In the genomic region with DNA sequence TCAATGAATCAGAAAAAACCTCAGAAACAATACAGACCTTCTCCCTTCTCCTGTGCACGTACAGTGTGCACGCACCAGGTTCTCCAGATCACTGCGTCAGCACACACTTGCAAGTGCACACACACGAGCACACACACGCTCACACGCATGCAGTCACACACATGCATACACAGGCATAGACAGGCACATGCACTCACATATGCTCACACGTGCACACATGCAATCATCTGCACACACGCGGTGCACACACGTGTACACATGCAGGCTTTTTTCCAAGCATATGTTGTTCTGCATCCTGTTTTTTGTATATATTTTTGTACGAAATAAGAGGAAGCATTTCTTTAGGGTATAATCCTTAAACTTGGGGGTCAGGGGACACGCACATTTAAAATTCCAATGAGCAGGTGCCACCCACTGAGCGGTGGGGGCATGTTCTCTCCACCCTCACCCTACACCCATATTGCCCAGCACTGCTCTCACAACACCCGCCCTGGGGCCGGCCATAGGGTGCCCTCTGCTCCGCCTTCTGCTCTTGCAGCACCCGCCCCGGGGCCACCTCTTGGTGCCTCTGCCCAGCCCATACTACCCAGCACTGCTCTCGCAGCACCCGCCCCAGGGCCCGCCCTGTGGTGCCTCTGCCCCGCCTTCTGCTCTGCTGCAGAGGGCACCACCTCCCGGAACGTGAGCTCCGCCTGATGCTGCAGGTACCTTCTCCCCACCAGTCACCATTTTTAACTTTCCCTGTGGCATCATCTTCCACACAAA, we compare ENCODE assay signal across 1 cellular context.
TF ChIP-seq lines count a peak whose summit lies in the region.

No MANE protein-coding gene starts in this region.

TF ChIP-seq in WTC11, 78 proteins besides CTCF, POLR2A, EP300 and RAD21 (continued from another document):
- TF ChIP-seq, protein P1, sequence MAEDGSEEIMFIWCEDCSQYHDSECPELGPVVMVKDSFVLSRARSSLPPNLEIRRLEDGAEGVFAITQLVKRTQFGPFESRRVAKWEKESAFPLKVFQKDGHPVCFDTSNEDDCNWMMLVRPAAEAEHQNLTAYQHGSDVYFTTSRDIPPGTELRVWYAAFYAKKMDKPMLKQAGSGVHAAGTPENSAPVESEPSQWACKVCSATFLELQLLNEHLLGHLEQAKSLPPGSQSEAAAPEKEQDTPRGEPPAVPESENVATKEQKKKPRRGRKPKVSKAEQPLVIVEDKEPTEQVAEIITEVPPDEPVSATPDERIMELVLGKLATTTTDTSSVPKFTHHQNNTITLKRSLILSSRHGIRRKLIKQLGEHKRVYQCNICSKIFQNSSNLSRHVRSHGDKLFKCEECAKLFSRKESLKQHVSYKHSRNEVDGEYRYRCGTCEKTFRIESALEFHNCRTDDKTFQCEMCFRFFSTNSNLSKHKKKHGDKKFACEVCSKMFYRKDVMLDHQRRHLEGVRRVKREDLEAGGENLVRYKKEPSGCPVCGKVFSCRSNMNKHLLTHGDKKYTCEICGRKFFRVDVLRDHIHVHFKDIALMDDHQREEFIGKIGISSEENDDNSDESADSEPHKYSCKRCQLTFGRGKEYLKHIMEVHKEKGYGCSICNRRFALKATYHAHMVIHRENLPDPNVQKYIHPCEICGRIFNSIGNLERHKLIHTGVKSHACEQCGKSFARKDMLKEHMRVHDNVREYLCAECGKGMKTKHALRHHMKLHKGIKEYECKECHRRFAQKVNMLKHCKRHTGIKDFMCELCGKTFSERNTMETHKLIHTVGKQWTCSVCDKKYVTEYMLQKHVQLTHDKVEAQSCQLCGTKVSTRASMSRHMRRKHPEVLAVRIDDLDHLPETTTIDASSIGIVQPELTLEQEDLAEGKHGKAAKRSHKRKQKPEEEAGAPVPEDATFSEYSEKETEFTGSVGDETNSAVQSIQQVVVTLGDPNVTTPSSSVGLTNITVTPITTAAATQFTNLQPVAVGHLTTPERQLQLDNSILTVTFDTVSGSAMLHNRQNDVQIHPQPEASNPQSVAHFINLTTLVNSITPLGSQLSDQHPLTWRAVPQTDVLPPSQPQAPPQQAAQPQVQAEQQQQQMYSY (CRISPR knock-in tag; IDR thresholded peaks at IDR 0.05), result no peak
- TF ChIP-seq KAT7 (CRISPR knock-in tag; IDR thresholded peaks at IDR 0.05; ENCODE audit: borderline replicate concordance) (no peak), ZNF512 (CRISPR knock-in tag; IDR thresholded peaks at IDR 0.05; ENCODE audit: borderline replicate concordance) (no peak), TEAD1 (CRISPR knock-in tag; IDR thresholded peaks at IDR 0.05) (no peak), AFF4 (CRISPR knock-in tag; IDR thresholded peaks at IDR 0.05; ENCODE audit: borderline replicate concordance) (no peak), CBFB (CRISPR knock-in tag; IDR thresholded peaks at IDR 0.05; ENCODE audit: low read depth) (no peak)
